ENCODE assay signal across 1 cellular context in the genomic region with DNA sequence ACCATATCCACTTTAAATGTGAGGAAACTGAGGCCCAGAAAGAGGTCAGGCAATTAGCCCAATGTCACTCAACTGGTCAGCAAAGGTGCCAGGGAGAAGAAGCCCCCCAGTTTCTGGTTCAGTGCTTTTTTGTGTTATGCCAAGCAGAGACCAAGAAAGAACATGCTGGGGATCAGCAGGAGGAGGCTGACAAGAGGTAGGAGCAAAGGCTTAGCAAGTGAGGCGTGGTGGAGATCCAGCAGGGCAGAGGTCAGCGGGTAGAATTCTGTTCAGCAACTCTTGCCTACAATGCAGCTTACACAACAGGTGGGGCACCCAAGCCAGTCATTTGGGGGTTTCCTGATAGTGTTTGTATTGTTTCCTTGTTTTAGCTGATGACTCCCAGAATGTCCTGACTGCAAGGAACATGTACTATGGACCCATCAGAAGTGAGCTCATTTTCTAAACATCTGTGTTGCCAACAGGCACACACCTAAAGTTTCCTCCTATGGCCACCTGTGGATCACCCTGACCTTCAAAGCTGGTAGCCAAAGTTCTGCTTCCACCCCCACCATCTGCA.
TF ChIP-seq lines count a peak whose summit lies in the region.

No MANE protein-coding gene starts in this region.

TF ChIP-seq in IMR-90, 13 proteins besides CTCF, POLR2A, EP300 and RAD21:
- TF ChIP-seq, protein P1, sequence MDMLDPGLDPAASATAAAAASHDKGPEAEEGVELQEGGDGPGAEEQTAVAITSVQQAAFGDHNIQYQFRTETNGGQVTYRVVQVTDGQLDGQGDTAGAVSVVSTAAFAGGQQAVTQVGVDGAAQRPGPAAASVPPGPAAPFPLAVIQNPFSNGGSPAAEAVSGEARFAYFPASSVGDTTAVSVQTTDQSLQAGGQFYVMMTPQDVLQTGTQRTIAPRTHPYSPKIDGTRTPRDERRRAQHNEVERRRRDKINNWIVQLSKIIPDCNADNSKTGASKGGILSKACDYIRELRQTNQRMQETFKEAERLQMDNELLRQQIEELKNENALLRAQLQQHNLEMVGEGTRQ (IDR thresholded peaks at IDR 0.05; ENCODE audit: low read depth, low read length), result no peak
- TF ChIP-seq MAZ (IDR thresholded peaks at IDR 0.05; ENCODE audit: borderline replicate concordance, low read depth, low read length) (no peak), SMC3 (IDR thresholded peaks at IDR 0.05; ENCODE audit: low read depth, low read length) (no peak), CEBPB (IDR thresholded peaks at IDR 0.05; ENCODE audit: low read depth, low read length) (no peak), MAFK (IDR thresholded peaks at IDR 0.05; ENCODE audit: low read depth, low read length) (no peak), BHLHE40 (IDR thresholded peaks at IDR 0.05; ENCODE audit: low read depth, low read length) (no peak), MXI1 (IDR thresholded peaks at IDR 0.05; ENCODE audit: borderline replicate concordance, low read depth, low read length) (no peak), NFE2L2 (IDR thresholded peaks at IDR 0.05; ENCODE audit: low read depth, low read length) (no peak), FOS (IDR thresholded peaks at IDR 0.05; ENCODE audit: low read depth, low read length) (no peak), RFX5 (IDR thresholded peaks at IDR 0.05; ENCODE audit: low read depth, low read length) (no peak), RCOR1 (IDR thresholded peaks at IDR 0.05; ENCODE audit: insufficient replicate concordance, low read length) (no peak)
